Comparison of ENCODE assay signal across 23 cellular contexts in the genomic region with DNA sequence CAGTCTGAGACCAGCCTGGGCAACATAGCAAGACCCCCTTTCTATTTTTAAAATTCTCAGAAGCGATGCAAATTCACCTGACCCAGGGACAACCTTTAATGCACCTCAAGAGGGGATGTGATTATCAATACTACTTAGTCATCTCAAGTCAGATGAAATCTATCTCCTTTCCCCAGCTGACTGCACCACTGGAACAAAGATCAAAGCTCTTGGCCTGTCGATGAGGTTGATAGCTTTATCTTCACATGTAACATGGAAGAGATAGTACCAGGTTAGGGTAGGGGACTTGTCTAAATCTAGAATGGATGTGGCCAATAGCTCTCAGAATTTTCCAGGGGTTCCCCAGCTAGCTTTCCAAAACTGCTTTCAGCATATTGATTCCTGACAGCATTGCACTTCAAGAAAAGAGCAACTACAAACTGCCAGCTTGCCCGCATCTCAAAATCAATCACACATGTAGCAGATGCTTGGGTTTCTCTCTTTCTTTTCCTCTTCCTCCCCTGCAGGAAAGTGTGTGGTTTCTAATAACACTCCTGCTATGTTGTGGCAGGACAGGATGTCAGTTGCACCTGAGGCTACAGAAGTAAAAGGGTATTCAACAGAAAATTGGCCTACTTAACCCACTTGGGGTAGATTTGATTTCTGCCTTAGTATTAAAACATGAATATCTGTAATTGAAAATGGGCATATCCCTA. TPM values are rescaled to one million over a fixed set of nuclear protein-coding genes. Genes with fewer than 3 reads are reported as not detected.
DNase-seq lines count a peak whose midpoint lies in the region; ATAC-seq lines count a peak whose summit lies in the region.
"Had no signal": no experiment of that assay in that cellular context is flagged by ENCODE, and none has a peak within 500 bp of the region (broad histone marks: within the 10 kb centered on the region; RNA-seq: fewer than 3 reads in every experiment).

No MANE protein-coding gene starts in this region.

- H3K27ac Mint-ChIP-seq in activated T-helper 2 cell treated with anti-CD3 and anti-CD28 coated beads, Interferon-gamma antibody, Interleukin-2, Interleukin-4, amounts not matched to agents 10 μg/mL and 5 μg/mL and 100 μg/mL, durations not matched to agents 14 hours and 24 hours and 36 hours = peak overlapping the region; percentile 33
- H3K27ac Mint-ChIP-seq: B cell; dendritic cell treated with granulocyte-macrophage colony-stimulating factor and Interleukin-4, amounts not matched to agents 40 ng/mL and 50 ng/mL, for 4 days had no signal

- intact Hi-C loops in activated T-helper 2 cell treated with anti-CD3 and anti-CD28 coated beads, Interferon-gamma antibody, Interleukin-2, Interleukin-4, amounts not matched to agents 10 μg/mL and 5 μg/mL and 100 μg/mL, durations not matched to agents 14 hours and 24 hours and 36 hours (cut with micrococcal nuclease) = no loop called here

- peak; percentile 60 for ATAC-seq in GM18873 (IDR thresholded peaks at IDR 0.05; ENCODE audit: low FRiP score, unreplicated experiment)
- ATAC-seq: body of pancreas, gastroesophageal sphincter, left colon had no signal

- no peaks in the 10 kb centered on the region for H3K9me3 ChIP-seq in KOPT-K1 (ENCODE audit: insufficient read depth, low read length, poor library complexity, severe bottlenecking)
- H3K9me3 ChIP-seq: body of pancreas, gastroesophageal sphincter, neutrophil, upper lobe of left lung had no signal

- no peaks in the 10 kb centered on the region for H3K27me3 Mint-ChIP-seq in activated T-helper 2 cell treated with anti-CD3 and anti-CD28 coated beads, Interferon-gamma antibody, Interleukin-2, Interleukin-4, amounts not matched to agents 10 μg/mL and 5 μg/mL and 100 μg/mL, durations not matched to agents 14 hours and 24 hours and 36 hours (ENCODE audit: low read depth)
- H3K27me3 Mint-ChIP-seq: dendritic cell treated with granulocyte-macrophage colony-stimulating factor and Interleukin-4, amounts not matched to agents 40 ng/mL and 50 ng/mL, for 4 days had no signal

- DNase-seq in NCI-H2107 treated with DMSO at 0.1 percent for 48 hours (lab: John Stamatoyannopoulos, UW; ENCODE audit: unreplicated experiment) (peak; percentile 83), NCI-H2107 (lab: John Stamatoyannopoulos, UW) (no peak), foreskin melanocyte (no peak), GF-D8 (lab: John Stamatoyannopoulos, UW) (no peak), NCI-H446 (lab: John Stamatoyannopoulos, UW) (no peak)
- DNase-seq in activated T-helper 2 cell treated with anti-CD3 and anti-CD28 coated beads, Interferon-gamma antibody, Interleukin-2, Interleukin-4, amounts not matched to agents 10 μg/mL and 5 μg/mL and 100 μg/mL, durations not matched to agents 14 hours and 24 hours and 36 hours (ENCODE audit: low spot score) = peak; percentile 8
- DNase-seq: body of pancreas; DMS153; GM23248; IMR-90; left colon; midbrain; NCI-H2171 treated with DMSO at 0.1 percent for 48 hours; stimulated activated naive CD4-positive, alpha-beta T cell treated with Interleukin-2 at 50 U/mL for 16 hours; upper lobe of left lung had no signal

- H3K4me3 Mint-ChIP-seq in activated T-helper 2 cell treated with anti-CD3 and anti-CD28 coated beads, Interferon-gamma antibody, Interleukin-2, Interleukin-4, amounts not matched to agents 10 μg/mL and 5 μg/mL and 100 μg/mL, durations not matched to agents 14 hours and 24 hours and 36 hours (ENCODE audit: low read depth) = no peak overlapping the region
- H3K4me3 Mint-ChIP-seq: B cell; dendritic cell treated with granulocyte-macrophage colony-stimulating factor and Interleukin-4, amounts not matched to agents 40 ng/mL and 50 ng/mL, for 4 days had no signal

- H3K4me1 Mint-ChIP-seq in activated T-helper 2 cell treated with anti-CD3 and anti-CD28 coated beads, Interferon-gamma antibody, Interleukin-2, Interleukin-4, amounts not matched to agents 10 μg/mL and 5 μg/mL and 100 μg/mL, durations not matched to agents 14 hours and 24 hours and 36 hours (ENCODE audit: low read depth) = peaks cover 35% of the 10 kb centered on the region

- H3K9me3 Mint-ChIP-seq in activated T-helper 2 cell treated with anti-CD3 and anti-CD28 coated beads, Interferon-gamma antibody, Interleukin-2, Interleukin-4, amounts not matched to agents 10 μg/mL and 5 μg/mL and 100 μg/mL, durations not matched to agents 14 hours and 24 hours and 36 hours = no peaks in the 10 kb centered on the region
- H3K9me3 Mint-ChIP-seq: dendritic cell treated with granulocyte-macrophage colony-stimulating factor and Interleukin-4, amounts not matched to agents 40 ng/mL and 50 ng/mL, for 4 days had no signal

- peak overlapping the region; percentile 89 for H3K27ac ChIP-seq in KOPT-K1 (ENCODE audit: low read depth, low read length, poor library complexity, severe bottlenecking)
- H3K27ac ChIP-seq: 22Rv1, body of pancreas, gastroesophageal sphincter, GM23248, neutrophil, upper lobe of left lung, VCaP had no signal

- H3K36me3 ChIP-seq in KOPT-K1 (ENCODE audit: insufficient read depth, low read length) = no peaks in the 10 kb centered on the region
- H3K36me3 ChIP-seq: gastroesophageal sphincter, neutrophil, upper lobe of left lung had no signal

- H3K36me3 Mint-ChIP-seq in activated T-helper 2 cell treated with anti-CD3 and anti-CD28 coated beads, Interferon-gamma antibody, Interleukin-2, Interleukin-4, amounts not matched to agents 10 μg/mL and 5 μg/mL and 100 μg/mL, durations not matched to agents 14 hours and 24 hours and 36 hours (ENCODE audit: low read depth) = no peaks in the 10 kb centered on the region

RNA-seq across cellular contexts. Expression of a gene that starts 12.2 kb away (rescaled TPM):
- total RNA-seq in activated T-helper 2 cell treated with anti-CD3 and anti-CD28 coated beads, Interferon-gamma antibody, Interleukin-2, Interleukin-4, amounts not matched to agents 10 μg/mL and 5 μg/mL and 100 μg/mL, durations not matched to agents 14 hours and 24 hours and 36 hours = 19.5 and 20.0 TPM in 2 replicates

Comparison
In these comparisons a context has a peak if more than half of its experiments do, and no peak if none do; other contexts are left out.
1. DNase-seq: peak in NCI-H2107 treated with DMSO at 0.1 percent for 48 hours (single experiment) and activated T-helper 2 cell treated with anti-CD3 and anti-CD28 coated beads, Interferon-gamma antibody, Interleukin-2, Interleukin-4, amounts not matched to agents 10 μg/mL and 5 μg/mL and 100 μg/mL, durations not matched to agents 14 hours and 24 hours and 36 hours (single experiment); none in NCI-H2107 (single experiment), foreskin melanocyte (single experiment), GF-D8 (single experiment) and NCI-H446 (0 of 2).